In genomic region chr2:199186226-199186864, GRCh38 we compare ENCODE assay signal across 10 cellular contexts.
"Had no signal": no experiment of that assay in that cellular context is flagged by ENCODE, and none has a peak within 500 bp of the region (broad histone marks: within the 10 kb centered on the region; RNA-seq: fewer than 3 reads in every experiment).

No MANE protein-coding gene starts in this region.

- H3K36me3 ChIP-seq: gastrocnemius medialis, heart right ventricle, right atrium auricular region had no signal

- H3K27me3 ChIP-seq: gastrocnemius medialis, heart right ventricle, right atrium auricular region had no signal

- H3K9me3 ChIP-seq: gastrocnemius medialis, heart right ventricle, right atrium auricular region had no signal

- H3K27ac ChIP-seq: epithelial cell of prostate, gastrocnemius medialis, heart right ventricle, right atrium auricular region, skin epidermis had no signal

- H3K4me3 ChIP-seq: gastrocnemius medialis, heart right ventricle, right atrium auricular region, skin epidermis had no signal

- DNase-seq: activated CD4-positive, alpha-beta T cell treated with anti-CD3 and anti-CD28 coated beads, Interleukin-2, amount 50 U/mL, for 1 hour; cortex of kidney; effector memory CD4-positive, alpha-beta T cell; gastrocnemius medialis; heart right ventricle; kidney glomerular epithelial cell; posterior cingulate gyrus had no signal

- ATAC-seq: gastrocnemius medialis, heart right ventricle had no signal

- H3K4me1 ChIP-seq: gastrocnemius medialis, heart right ventricle, right atrium auricular region had no signal
